ENCODE assay signal across 28 cellular contexts in genomic region chr3:32315441-32315840, GRCh38.
"Had no signal": no experiment of that assay in that cellular context is flagged by ENCODE, and none has a peak within 500 bp of the region (broad histone marks: within the 10 kb centered on the region; RNA-seq: fewer than 3 reads in every experiment).

No MANE protein-coding gene starts in this region.

- H3K4me1 Mint-ChIP-seq: memory B cell had no signal

- H3K27me3 ChIP-seq: dorsolateral prefrontal cortex, heart left ventricle, ovary, testis, tibial nerve, upper lobe of right lung, vagina had no signal

- DNase-seq: cortex of kidney; effector CD8-positive, alpha-beta T cell; foreskin melanocyte; heart left ventricle; hippocampal formation; kidney glomerular epithelial cell; left ventricle myocardium inferior; lower lobe of right lung; natural killer cell; nucleus accumbens; ovary; retina; spleen; stimulated activated CD4-positive, alpha-beta T cell treated with anti-CD3 and anti-CD28 coated beads, Interleukin-15, amount 100 ng/mL, for 24 hours; stimulated activated CD4-positive, alpha-beta T cell treated with anti-CD3 and anti-CD28 coated beads, Interleukin-1b, Interleukin-23, amount 100 ng/mL, for 48 hours; stimulated activated CD4-positive, alpha-beta T cell treated with anti-CD3 and anti-CD28 coated beads, Interleukin-4, amount 100 ng/mL, for 24 hours; stimulated activated naive CD8-positive, alpha-beta T cell treated with anti-CD3 and anti-CD28 coated beads, Interleukin-15, amount 100 ng/mL, for 72 hours; testis; upper lobe of right lung had no signal

- H3K4me3 ChIP-seq: dorsolateral prefrontal cortex, heart left ventricle, left ventricle myocardium inferior, lower lobe of right lung, ovary, prostate gland, spleen, testis, tibial nerve, upper lobe of right lung, vagina had no signal

- H3K36me3 Mint-ChIP-seq: memory B cell; mesothelial cell of epicardium; natural killer cell; stimulated activated memory B cell treated with anti-CD40 and anti-IgM and Interleukin-4, amounts not matched to agents 10 μg/mL and 1 μg/mL and 100 μg/mL, for 72 hours had no signal

- H3K9me3 Mint-ChIP-seq: memory B cell; mesothelial cell of epicardium; natural killer cell; neural crest cell; stimulated activated memory B cell treated with anti-CD40 and anti-IgM and Interleukin-4, amounts not matched to agents 10 μg/mL and 1 μg/mL and 100 μg/mL, for 72 hours; stimulated activated naive CD8-positive, alpha-beta T cell treated with anti-CD3 and anti-CD28 coated beads, Interleukin-15, amount 100 ng/mL, for 72 hours had no signal

- H3K36me3 ChIP-seq: heart left ventricle, left ventricle myocardium inferior, lower lobe of right lung, ovary, prostate gland, spleen, tibial nerve, upper lobe of right lung, vagina had no signal

- H3K4me1 ChIP-seq: lower lobe of right lung, prostate gland, testis, upper lobe of right lung, vagina had no signal

- ATAC-seq: heart left ventricle; lower lobe of right lung; natural killer cell; sciatic nerve; stimulated activated memory B cell treated with anti-CD40 and anti-IgM and Interleukin-4, amounts not matched to agents 10 μg/mL and 1 μg/mL and 100 μg/mL, for 72 hours; stimulated activated naive CD8-positive, alpha-beta T cell treated with anti-CD3 and anti-CD28 coated beads, Interleukin-15, amount 100 ng/mL, for 72 hours; upper lobe of right lung had no signal

- H3K4me3 Mint-ChIP-seq: memory B cell; mesothelial cell of epicardium; natural killer cell; neural crest cell; stimulated activated memory B cell treated with anti-CD40 and anti-IgM and Interleukin-4, amounts not matched to agents 10 μg/mL and 1 μg/mL and 100 μg/mL, for 72 hours; stimulated activated naive CD8-positive, alpha-beta T cell treated with anti-CD3 and anti-CD28 coated beads, Interleukin-15, amount 100 ng/mL, for 72 hours had no signal

- H3K27me3 Mint-ChIP-seq: stimulated activated naive CD8-positive, alpha-beta T cell treated with anti-CD3 and anti-CD28 coated beads, Interleukin-15, amount 100 ng/mL, for 72 hours had no signal

- H3K9me3 ChIP-seq: heart left ventricle, left ventricle myocardium inferior, lower lobe of right lung, ovary, prostate gland, spleen, testis, tibial nerve, upper lobe of right lung, vagina had no signal

- H3K27ac Mint-ChIP-seq: memory B cell; natural killer cell; stimulated activated memory B cell treated with anti-CD40 and anti-IgM and Interleukin-4, amounts not matched to agents 10 μg/mL and 1 μg/mL and 100 μg/mL, for 72 hours; stimulated activated naive CD8-positive, alpha-beta T cell treated with anti-CD3 and anti-CD28 coated beads, Interleukin-15, amount 100 ng/mL, for 72 hours had no signal

- H3K27ac ChIP-seq: heart left ventricle, left ventricle myocardium inferior, lower lobe of right lung, ovary, prostate gland, spleen, testis, tibial nerve, upper lobe of right lung, vagina had no signal
